In genomic region chr3:167885277-167885676, GRCh38 we compare ENCODE assay signal across 20 cellular contexts.
DNase-seq lines count a peak whose midpoint lies in the region; ATAC-seq and TF ChIP-seq lines count a peak whose summit lies in the region.
"Had no signal": no experiment of that assay in that cellular context is flagged by ENCODE, and none has a peak within 500 bp of the region (broad histone marks: within the 10 kb centered on the region; RNA-seq: fewer than 3 reads in every experiment).

No MANE protein-coding gene starts in this region.

- H3K27ac Mint-ChIP-seq in GM23338, result no peak overlapping the region
- H3K27ac Mint-ChIP-seq: CD8-positive, alpha-beta T cell had no signal

- H2AFZ ChIP-seq in GM23338, result 0 out of 2 replicates have a peak overlapping the region, but pooled peaks have one; percentile 29

- no peak overlapping the region for H3K4me3 ChIP-seq in GM23338
- no peak overlapping the region for H3K4me3 ChIP-seq in HEK293 (ENCODE audit: low read depth, low read length)
- H3K4me3 ChIP-seq: BLaER1 treated with 17β-estradiol and CSF1 and Interleukin-3, amounts not matched to agents 10 nM and 100 nM had no signal

- no peaks in the 10 kb centered on the region for H3K9me3 Mint-ChIP-seq in GM23338
- H3K9me3 Mint-ChIP-seq: CD8-positive, alpha-beta T cell had no signal

- ATAC-seq in GM23338 (peak; percentile 96), foreskin keratinocyte (peak; percentile 39), HG03139 (IDR thresholded peaks at IDR 0.05; ENCODE audit: unreplicated experiment) (no peak), GM21528 (IDR thresholded peaks at IDR 0.05; ENCODE audit: low FRiP score, unreplicated experiment) (no peak)
- ATAC-seq: CD8-positive, alpha-beta T cell; PC-3 had no signal

- H3K4me1 Mint-ChIP-seq in GM23338, result peaks cover 6% of the 10 kb centered on the region

- CTCF ChIA-PET in HEK293 (lab: Yijun Ruan, JAX), result interaction anchor here (0.7 kb wide), 2 partner anchors 13 to 19 kb away, joined by 3 to 4 read pairs; no protein-coding TSS in a partner anchor

- no peaks in the 10 kb centered on the region for H4K20me1 ChIP-seq in GM23338 (replicated peaks; ENCODE audit: insufficient read depth)
- H4K20me1 ChIP-seq: BLaER1 treated with 17β-estradiol and CSF1 and Interleukin-3, amounts not matched to agents 10 nM and 100 nM had no signal

- H3K79me2 ChIP-seq in GM23338 (replicated peaks; ENCODE audit: insufficient read depth), result no peaks in the 10 kb centered on the region

- H3K27me3 ChIP-seq in GM23338 (ENCODE audit: insufficient read depth) (no peaks in the 10 kb centered on the region), foreskin keratinocyte (peaks cover 5% of the 10 kb centered on the region)
- H3K27me3 ChIP-seq: BLaER1 treated with 17β-estradiol and CSF1 and Interleukin-3, amounts not matched to agents 10 nM and 100 nM had no signal

- no peaks in the 10 kb centered on the region for H3K36me3 Mint-ChIP-seq in GM23338 (ENCODE audit: low read depth)
- H3K36me3 Mint-ChIP-seq: CD8-positive, alpha-beta T cell had no signal

- no peaks in the 10 kb centered on the region for H3K36me3 ChIP-seq in GM23338 (ENCODE audit: insufficient read depth)
- no peaks in the 10 kb centered on the region for H3K36me3 ChIP-seq in HEK293 (ENCODE audit: control insufficient read depth in 2 of 2, insufficient read depth in 1 of 2, low read length in 2 of 2)
- H3K36me3 ChIP-seq: BLaER1 treated with 17β-estradiol and CSF1 and Interleukin-3, amounts not matched to agents 10 nM and 100 nM had no signal

- H3K27ac ChIP-seq in GM23338 (ENCODE audit: low read depth), result no peak overlapping the region
- H3K27ac ChIP-seq in HEK293 (ENCODE audit: extremely low read depth, low read depth, low read length), result no peak overlapping the region
- no peak overlapping the region for H3K27ac ChIP-seq in foreskin keratinocyte
- H3K27ac ChIP-seq: BLaER1 treated with 17β-estradiol and CSF1 and Interleukin-3, amounts not matched to agents 10 nM and 100 nM had no signal

- H3F3A ChIP-seq in GM23338 (replicated peaks; ENCODE audit: low read depth), result no peaks in the 10 kb centered on the region

- no peaks in the 10 kb centered on the region for H3K9me3 ChIP-seq in HEK293 (ENCODE audit: control insufficient read depth, insufficient read depth, low read depth, low read length)
- H3K9me3 ChIP-seq: BLaER1 treated with 17β-estradiol and CSF1 and Interleukin-3, amounts not matched to agents 10 nM and 100 nM had no signal

- H3K4me1 ChIP-seq in GM23338 (ENCODE audit: insufficient read depth) (no peaks in the 10 kb centered on the region), HEK293 (ENCODE audit: control insufficient read depth, insufficient read depth, low read length) (no peaks in the 10 kb centered on the region; the same call in 1 of the 2 replicates), foreskin keratinocyte (no peaks in the 10 kb centered on the region)

- TF ChIP-seq CTCF in GM23338 (conservative IDR thresholded peaks at IDR 0.05; ENCODE audit: low read depth in 2 of 2) (peak in 1 of 2 experiments; percentile 31; a peak in 2 of 4 replicates), HEK293 (tag by site-specific recombination; IDR thresholded peaks at IDR 0.05) (no peak), foreskin keratinocyte (conservative IDR thresholded peaks at IDR 0.05) (no peak)

- no peaks in the 10 kb centered on the region for H3K9me2 ChIP-seq in GM23338 (ENCODE audit: insufficient read depth)

- peaks cover 2% of the 10 kb centered on the region for H3K27me3 Mint-ChIP-seq in GM23338 (ENCODE audit: insufficient read depth, low read depth, poor library complexity)

- DNase-seq in GM23338 (ENCODE audit: low spot score), result peak; percentile 67
- peak; percentile 9 for DNase-seq in SW480 (ENCODE audit: low spot score)
- no peak for DNase-seq in foreskin keratinocyte
- DNase-seq in NCI-H2196 treated with DMSO at 0.1 percent for 48 hours (lab: John Stamatoyannopoulos, UW; ENCODE audit: unreplicated experiment), result no peak
- DNase-seq in activated CD8-positive, alpha-beta memory T cell treated with anti-CD3 and anti-CD28 coated beads, Interleukin-2, amount 50 U/mL, for 48 hours, result no peak
- DNase-seq: CD8-positive, alpha-beta T cell; DMS79; HCEC 1CT; KG1; NCI-H187; NCI-H2171; NCI-H446 treated with DMSO at 0.1 percent for 48 hours; NCI-H748 treated with DMSO at 0.1 percent for 48 hours; PC-3; RPMI8226; SHP77 treated with DMSO at 0.1 percent for 48 hours had no signal

- H3K4me3 Mint-ChIP-seq in GM23338, result no peak overlapping the region
- H3K4me3 Mint-ChIP-seq: CD8-positive, alpha-beta T cell had no signal

- POLR2A ChIA-PET in HEK293 (lab: Yijun Ruan, JAX), result no interaction called here

- H3K4me2 ChIP-seq in GM23338, result no peak overlapping the region
- H3K4me2 ChIP-seq: BLaER1 treated with 17β-estradiol and CSF1 and Interleukin-3, amounts not matched to agents 10 nM and 100 nM had no signal

TF ChIP-seq in GM23338, 12 proteins besides CTCF, POLR2A, EP300 and RAD21 (continues in another document):
- TF ChIP-seq JUNB (IDR thresholded peaks at IDR 0.05; ENCODE audit: unreplicated experiment), result no peak

TF ChIP-seq in HEK293, 187 proteins besides CTCF, POLR2A, EP300 and RAD21:
- peak; percentile 70; the same call in 1 of the 2 replicates for TF ChIP-seq PRDM1 (tag by site-specific recombination; IDR thresholded peaks at IDR 0.05)
- TF ChIP-seq ZNF777 (tag by site-specific recombination; IDR thresholded peaks at IDR 0.05; ENCODE audit: borderline replicate concordance), result no peak
TF ChIP-seq in HEK293: peak in this region for 1.

Comparison
In these comparisons a context has a peak if more than half of its experiments do, and no peak if none do; other contexts are left out.
1. ATAC-seq: peak in GM23338 (single experiment) and foreskin keratinocyte (single experiment); none in HG03139 (single experiment) and GM21528 (single experiment).
2. DNase-seq: peak in GM23338 (single experiment) and SW480 (single experiment); none in foreskin keratinocyte (0 of 2), NCI-H2196 treated with DMSO at 0.1 percent for 48 hours (single experiment) and activated CD8-positive, alpha-beta memory T cell treated with anti-CD3 and anti-CD28 coated beads, Interleukin-2, amount 50 U/mL, for 48 hours (single experiment).